Comparison of ENCODE assay signal across 8 cellular contexts in the genomic region with DNA sequence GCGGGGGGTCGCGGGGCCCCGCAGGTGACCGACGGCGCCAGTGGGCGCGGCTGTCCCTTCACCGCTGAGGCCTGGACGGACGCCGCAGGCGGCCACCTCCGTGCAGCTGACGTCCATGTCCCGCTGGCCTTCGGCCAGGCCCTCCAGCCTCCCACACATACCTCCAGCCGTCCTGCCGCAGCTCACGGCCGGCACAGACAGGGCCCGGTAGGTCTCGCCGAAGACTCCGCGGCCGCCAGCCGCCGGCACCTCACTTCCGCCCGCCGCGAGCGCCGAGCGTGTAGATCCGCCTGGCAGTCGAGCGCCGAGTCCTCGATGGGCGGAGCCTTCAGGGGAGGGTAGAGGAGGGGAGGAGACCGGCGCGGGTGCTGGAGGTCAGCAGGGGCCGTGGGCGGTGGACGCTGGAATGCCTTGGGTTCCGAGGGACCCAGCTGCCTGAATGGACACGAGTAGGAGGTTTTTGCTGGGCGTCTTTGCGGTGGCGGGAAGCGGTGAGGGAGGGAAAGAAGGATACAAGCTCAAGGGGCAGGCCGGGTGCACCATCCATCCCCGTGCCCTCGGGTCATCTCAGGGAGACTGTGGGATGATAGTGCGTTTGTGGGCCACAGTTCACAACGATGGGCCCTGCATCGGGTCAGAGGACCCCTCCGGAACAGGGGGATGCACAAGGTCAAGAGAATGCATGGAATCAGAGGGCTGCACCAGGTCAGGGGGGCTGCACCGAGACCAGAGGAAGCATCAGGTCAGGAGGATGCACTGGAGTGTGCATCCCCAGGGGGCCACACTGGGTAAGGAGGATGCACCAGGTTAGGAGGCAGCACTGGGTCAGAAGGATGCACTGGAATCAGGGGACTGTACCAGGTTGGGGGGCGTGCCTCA. TPM values are rescaled to one million over a fixed set of nuclear protein-coding genes. Genes with fewer than 3 reads are reported as not detected.
DNase-seq lines count a peak whose midpoint lies in the region; ATAC-seq and TF ChIP-seq lines count a peak whose summit lies in the region.

A gene with protein sequence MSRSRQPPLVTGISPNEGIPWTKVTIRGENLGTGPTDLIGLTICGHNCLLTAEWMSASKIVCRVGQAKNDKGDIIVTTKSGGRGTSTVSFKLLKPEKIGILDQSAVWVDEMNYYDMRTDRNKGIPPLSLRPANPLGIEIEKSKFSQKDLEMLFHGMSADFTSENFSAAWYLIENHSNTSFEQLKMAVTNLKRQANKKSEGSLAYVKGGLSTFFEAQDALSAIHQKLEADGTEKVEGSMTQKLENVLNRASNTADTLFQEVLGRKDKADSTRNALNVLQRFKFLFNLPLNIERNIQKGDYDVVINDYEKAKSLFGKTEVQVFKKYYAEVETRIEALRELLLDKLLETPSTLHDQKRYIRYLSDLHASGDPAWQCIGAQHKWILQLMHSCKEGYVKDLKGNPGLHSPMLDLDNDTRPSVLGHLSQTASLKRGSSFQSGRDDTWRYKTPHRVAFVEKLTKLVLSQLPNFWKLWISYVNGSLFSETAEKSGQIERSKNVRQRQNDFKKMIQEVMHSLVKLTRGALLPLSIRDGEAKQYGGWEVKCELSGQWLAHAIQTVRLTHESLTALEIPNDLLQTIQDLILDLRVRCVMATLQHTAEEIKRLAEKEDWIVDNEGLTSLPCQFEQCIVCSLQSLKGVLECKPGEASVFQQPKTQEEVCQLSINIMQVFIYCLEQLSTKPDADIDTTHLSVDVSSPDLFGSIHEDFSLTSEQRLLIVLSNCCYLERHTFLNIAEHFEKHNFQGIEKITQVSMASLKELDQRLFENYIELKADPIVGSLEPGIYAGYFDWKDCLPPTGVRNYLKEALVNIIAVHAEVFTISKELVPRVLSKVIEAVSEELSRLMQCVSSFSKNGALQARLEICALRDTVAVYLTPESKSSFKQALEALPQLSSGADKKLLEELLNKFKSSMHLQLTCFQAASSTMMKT (minus strand): TSS at position 282 of the 879 bp plus-strand sequence. CDS start 55,321 bp downstream, outside the sequence.

- peak within 1 kb of the TSS; percentile 36 to 78 for H3K9ac ChIP-seq in liver (ENCODE audit: low read depth in 1 of 2, low read length in 2 of 2)

- H3K36me3 ChIP-seq in BE2C (no peaks in the 10 kb centered on the region), liver (ENCODE audit: control insufficient read depth in 4 of 4, insufficient read depth in 3 of 4, low read depth in 1 of 4, low read length in 3 of 4) (no peaks in the 10 kb centered on the region)

- peaks cover 11% of the 10 kb centered on the region for H3K27me3 ChIP-seq in BE2C
- no peaks in the 10 kb centered on the region for H3K27me3 ChIP-seq in liver (ENCODE audit: control insufficient read depth in 4 of 4, insufficient read depth in 4 of 4, low read length in 3 of 4)

- DNase-seq in BE2C = peak; percentile 88
- DNase-seq in NCI-H526 treated with DMSO at 0.1 percent for 48 hours (lab: John Stamatoyannopoulos, UW) = peak; percentile 27
- DNase-seq in activated CD4-positive, alpha-beta T cell treated with anti-CD3 and anti-CD28 coated beads, Interleukin-2, amount 50 U/mL, for 4 hours = peak; percentile 77 to 78
- DNase-seq in dermis microvascular lymphatic vessel endothelial cell (ENCODE audit: low read depth in 2 of 2) = peak; percentile 50 to 83
- peak; percentile 87 for DNase-seq in stimulated activated CD4-positive, alpha-beta T cell treated with anti-CD3 and anti-CD28 coated beads, Interleukin-4, amount 100 ng/mL, for 1 hour

- H3K4me1 ChIP-seq in BE2C (no peaks in the 10 kb centered on the region), liver (ENCODE audit: control insufficient read depth in 4 of 4, insufficient read depth in 4 of 4, low read length in 3 of 4) (peaks cover 2 to 14% (median 7%) of the 10 kb centered on the region in 4 donors)

- WGBS in liver = 3% methylated on average over 64 of the region's 64 CpGs

- H3K27ac ChIP-seq in liver (ENCODE audit: low read depth in 1 of 2, low read length in 2 of 2) = peak within 1 kb of the TSS; percentile 61 to 68

- no peak for TF ChIP-seq RAD21 in liver (IDR thresholded peaks at IDR 0.05)

- ATAC-seq in GM19025 (IDR thresholded peaks at IDR 0.05; ENCODE audit: low read depth, unreplicated experiment) = peak; percentile 92
- ATAC-seq in HG03196 (IDR thresholded peaks at IDR 0.05; ENCODE audit: unreplicated experiment) = peak; percentile 80

- H3K4me3 ChIP-seq in BE2C (ENCODE audit: low read depth, low read length) = peak within 1 kb of the TSS; percentile 87
- peak within 1 kb of the TSS; percentile 93 to 96 (median 93) for H3K4me3 ChIP-seq in liver (ENCODE audit: low read depth in 1 of 3, low read length in 3 of 3)

- TF ChIP-seq CTCF in BE2C (IDR thresholded peaks at IDR 0.05; ENCODE audit: low read depth, low read length) (no peak), liver (IDR thresholded peaks at IDR 0.05; ENCODE audit: low read depth, low read length, missing input control) (no peak)

- H3K9me3 ChIP-seq in BE2C (no peaks in the 10 kb centered on the region), liver (ENCODE audit: control insufficient read depth in 4 of 4, low read length in 3 of 4) (no peaks in the 10 kb centered on the region)

TF ChIP-seq in liver, 16 proteins besides CTCF, POLR2A, EP300 and RAD21:
- TF ChIP-seq TAF1 (conservative IDR thresholded peaks at IDR 0.05) = no peak
- peak in 1 of 2 donors; percentile 46 for TF ChIP-seq RXRA (IDR thresholded peaks at IDR 0.05)
- TF ChIP-seq SP1 (IDR thresholded peaks at IDR 0.05) = peak; percentile 29
- TF ChIP-seq HNF4A (conservative IDR thresholded peaks at IDR 0.05) = peak in 1 of 2 donors; percentile 30
- TF ChIP-seq YY1 (IDR thresholded peaks at IDR 0.05) = peak; percentile 68
- TF ChIP-seq, protein P1, sequence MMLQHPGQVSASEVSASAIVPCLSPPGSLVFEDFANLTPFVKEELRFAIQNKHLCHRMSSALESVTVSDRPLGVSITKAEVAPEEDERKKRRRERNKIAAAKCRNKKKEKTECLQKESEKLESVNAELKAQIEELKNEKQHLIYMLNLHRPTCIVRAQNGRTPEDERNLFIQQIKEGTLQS (IDR thresholded peaks at IDR 0.05) = no peak
- no peak for TF ChIP-seq JUND (IDR thresholded peaks at IDR 0.05)
- TF ChIP-seq GABPA (IDR thresholded peaks at IDR 0.05 in 1 of 2, conservative IDR thresholded peaks at IDR 0.05 in 1 of 2) = peak; percentile 47 to 87

RNA-seq across cellular contexts. Expression of the gene that starts here (rescaled TPM):
- 7.1 TPM for polyA plus RNA-seq in BE2C (2012; ENCODE audit: insufficient read depth, insufficient read length, low read depth)
- total RNA-seq in dermis microvascular lymphatic vessel endothelial cell = 34.3 and 38.9 TPM in 2 replicates
- total RNA-seq in liver = 10 to 100 TPM; 11.0 to 15.3 TPM
- 1 to 10 TPM; 6.7 to 7.3 TPM for polyA plus RNA-seq in liver

Comparison
In these comparisons a context has a peak if more than half of its experiments do, and no peak if none do; other contexts are left out.
1. Peak in every context shown above with its lines: DNase-seq, ATAC-seq, H3K4me3 ChIP-seq and H3K27ac ChIP-seq.
2. DNase-seq: peak in every context shown above with its lines; median percentile 88 in BE2C; 87 in stimulated activated CD4-positive, alpha-beta T cell treated with anti-CD3 and anti-CD28 coated beads, Interleukin-4, amount 100 ng/mL, for 1 hour; 78 in activated CD4-positive, alpha-beta T cell treated with anti-CD3 and anti-CD28 coated beads, Interleukin-2, amount 50 U/mL, for 4 hours; 66 in dermis microvascular lymphatic vessel endothelial cell; 27 in NCI-H526 treated with DMSO at 0.1 percent for 48 hours.